ENCODE assay signal across 33 cellular contexts in genomic region chr2:49029406-49029805, GRCh38.
"Had no signal": no experiment of that assay in that cellular context is flagged by ENCODE, and none has a peak within 500 bp of the region (broad histone marks: within the 10 kb centered on the region; RNA-seq: fewer than 3 reads in every experiment).

No MANE protein-coding gene starts in this region.

- H3K36me3 ChIP-seq: brain microvascular endothelial cell had no signal

- H3K4me2 ChIP-seq: KMS-11, PC-9 had no signal

- H2AFZ ChIP-seq: PC-9 had no signal

- H3K27ac Mint-ChIP-seq: activated B cell treated with CpG ODN at 0.5 μM for 24 hours; activated CD4-positive, alpha-beta memory T cell treated with anti-CD3 and anti-CD28 coated beads for 36 hours; activated naive CD4-positive, alpha-beta T cell treated with anti-CD3 and anti-CD28 coated beads for 36 hours; activated naive CD4-positive, alpha-beta T cell treated with anti-CD3 and anti-CD28 coated beads, Interleukin-2, amount 50 U/mL, for 72 hours; activated T-helper 1 cell treated with anti-CD3 and anti-CD28 coated beads, Interleukin-12 subunit alpha, Interleukin-12 subunit beta, Interleukin-2, Interleukin-4 antibody, amounts not matched to agents 30 ng/mL and 10 ng/mL and 1 ng/mL, durations not matched to agents 14 hours and 24 hours and 36 hours had no signal

- DNase-seq: activated B cell treated with CpG ODN at 0.5 μM for 24 hours; activated CD4-positive, alpha-beta memory T cell treated with anti-CD3 and anti-CD28 coated beads for 36 hours; activated CD4-positive, alpha-beta T cell treated with anti-CD3 and anti-CD28 coated beads for 4 hours; activated CD4-positive, alpha-beta T cell treated with anti-CD3 and anti-CD28 coated beads, Interleukin-2, amount 50 U/mL, for 1 hour; activated CD4-positive, CD25-positive, alpha-beta regulatory T cell treated with anti-CD3 and anti-CD28 coated beads, Interleukin-2, amount 50 U/mL, for 72 hours; activated CD8-positive, alpha-beta memory T cell treated with anti-CD3 and anti-CD28 coated beads, Interleukin-2, amount 50 U/mL, for 4 hours; activated gamma-delta T cell treated with Interleukin-2 at 50 U/mL for 16 hours; activated naive CD4-positive, alpha-beta T cell treated with anti-CD3 and anti-CD28 coated beads for 36 hours; activated T-cell treated with anti-CD3 and anti-CD28 coated beads for 4 hours; activated T-cell treated with anti-CD3 and anti-CD28 coated beads, Interleukin-2, amount 50 U/mL, for 4 hours; anterior cingulate cortex; brain microvascular endothelial cell; central memory CD4-positive, alpha-beta T cell; MM.1S; MV-4-11; NCI-H1092; NCI-H1436 treated with DMSO at 0.1 percent for 48 hours; NCI-H187; NCI-H2081; NCI-H345; NCI-H524 treated with DMSO at 0.1 percent for 48 hours; NCI-H748 treated with DMSO at 0.1 percent for 48 hours; PC-9; SIG-M5; SW 1271; T-helper 1 cell; T-helper 2 cell; T-helper 9 cell had no signal

- H3K4me1 Mint-ChIP-seq: activated B cell treated with CpG ODN at 0.5 μM for 24 hours had no signal

- H3K4me3 Mint-ChIP-seq: activated B cell treated with CpG ODN at 0.5 μM for 24 hours; activated CD4-positive, alpha-beta memory T cell treated with anti-CD3 and anti-CD28 coated beads for 36 hours; activated naive CD4-positive, alpha-beta T cell treated with anti-CD3 and anti-CD28 coated beads for 36 hours; activated T-cell treated with anti-CD3 and anti-CD28 coated beads, Interleukin-2, amount 50 U/mL, for 4 hours; activated T-helper 1 cell treated with anti-CD3 and anti-CD28 coated beads, Interleukin-12 subunit alpha, Interleukin-12 subunit beta, Interleukin-2, Interleukin-4 antibody, amounts not matched to agents 30 ng/mL and 10 ng/mL and 1 ng/mL, durations not matched to agents 14 hours and 24 hours and 36 hours had no signal

- H3K27ac ChIP-seq: brain microvascular endothelial cell, KMS-11, PC-9, RWPE1 had no signal

- H3K27me3 ChIP-seq: brain microvascular endothelial cell had no signal

- ATAC-seq: activated naive CD4-positive, alpha-beta T cell treated with anti-CD3 and anti-CD28 coated beads, Interleukin-2, amount 50 U/mL, for 72 hours; activated T-cell treated with anti-CD3 and anti-CD28 coated beads, Interleukin-2, amount 50 U/mL, for 4 hours; Right ventricle myocardium inferior had no signal

- H3K9ac ChIP-seq: KMS-11 had no signal

- H3K4me3 ChIP-seq: PC-9 had no signal

- H3K36me3 Mint-ChIP-seq: activated CD4-positive, alpha-beta memory T cell treated with anti-CD3 and anti-CD28 coated beads for 36 hours; activated naive CD4-positive, alpha-beta T cell treated with anti-CD3 and anti-CD28 coated beads, Interleukin-2, amount 50 U/mL, for 72 hours had no signal

- H3K27me3 Mint-ChIP-seq: activated B cell treated with CpG ODN at 0.5 μM for 24 hours; activated CD4-positive, alpha-beta memory T cell treated with anti-CD3 and anti-CD28 coated beads for 36 hours had no signal

- H3K9me3 Mint-ChIP-seq: activated B cell treated with CpG ODN at 0.5 μM for 24 hours; activated CD4-positive, alpha-beta memory T cell treated with anti-CD3 and anti-CD28 coated beads for 36 hours; activated naive CD4-positive, alpha-beta T cell treated with anti-CD3 and anti-CD28 coated beads for 36 hours; activated naive CD4-positive, alpha-beta T cell treated with anti-CD3 and anti-CD28 coated beads, Interleukin-2, amount 50 U/mL, for 72 hours; activated T-cell treated with anti-CD3 and anti-CD28 coated beads, Interleukin-2, amount 50 U/mL, for 4 hours; activated T-helper 1 cell treated with anti-CD3 and anti-CD28 coated beads, Interleukin-12 subunit alpha, Interleukin-12 subunit beta, Interleukin-2, Interleukin-4 antibody, amounts not matched to agents 30 ng/mL and 10 ng/mL and 1 ng/mL, durations not matched to agents 14 hours and 24 hours and 36 hours had no signal
